In genomic region chr15:22256389-22257046, GRCh38 we compare ENCODE assay signal across 6 cellular contexts.
DNase-seq lines count a peak whose midpoint lies in the region; ATAC-seq and TF ChIP-seq lines count a peak whose summit lies in the region.
"Not testable (repeated sequence)": the region's sequence is repeated elsewhere in the genome, so short reads cannot be mapped to it uniquely, and the experiment has no call there.

No MANE protein-coding gene starts in this region.

- not testable (repeated sequence) for H3K27me3 ChIP-seq in CD4-positive, CD25-positive, alpha-beta regulatory T cell (ENCODE audit: control insufficient read depth, insufficient read depth, low read length); PC-3 (ENCODE audit: low read length); right lobe of liver

- not testable (repeated sequence) for DNase-seq in CD4-positive, CD25-positive, alpha-beta regulatory T cell; PC-3; immature natural killer cell
- peak; percentile 65 to 91 for DNase-seq in T47D (ENCODE audit: low read depth in 1 of 2, low spot score in 1 of 2)
- DNase-seq in right lobe of liver = peak; percentile 58 to 97 (median 89)
- DNase-seq in posterior vena cava (ENCODE audit: low spot score) = peak; percentile 79

- H3K9me2 ChIP-seq in PC-3 (replicated peaks; ENCODE audit: low read length) = not testable (repeated sequence)

- H3F3A ChIP-seq in PC-3 (ENCODE audit: low read length, unreplicated experiment) = not testable (repeated sequence)

- H4K20me1 ChIP-seq in PC-3 (ENCODE audit: low read length) = not testable (repeated sequence)

- not testable (repeated sequence) for ATAC-seq in CD4-positive, CD25-positive, alpha-beta regulatory T cell (ENCODE audit: low read depth in 2 of 2)
- peak; percentile 27 for ATAC-seq in PC-3
- peak; percentile 37 to 69 (median 58) for ATAC-seq in right lobe of liver

- H3K9ac ChIP-seq in PC-3 (ENCODE audit: low read length) = not testable (repeated sequence)

- H3K36me3 ChIP-seq in CD4-positive, CD25-positive, alpha-beta regulatory T cell (ENCODE audit: control insufficient read depth, insufficient read depth, low read length); PC-3 (ENCODE audit: low read depth, low read length); right lobe of liver: not testable (repeated sequence)

- peak overlapping the region in 2 of 3 donors; percentile 26 to 72 for H3K27ac Mint-ChIP-seq in CD4-positive, CD25-positive, alpha-beta regulatory T cell
- H3K27ac Mint-ChIP-seq in immature natural killer cell = not testable (repeated sequence)

- not testable (repeated sequence) for BruUV-seq in PC-3 (replicated peaks; lab: Mats Ljungman, UMichigan)

- not testable (repeated sequence) for H3K27me3 Mint-ChIP-seq in CD4-positive, CD25-positive, alpha-beta regulatory T cell
- peaks cover 2 to 14% (median 9%) of the 10 kb centered on the region in 3 donors for H3K27me3 Mint-ChIP-seq in immature natural killer cell (ENCODE audit: low read depth in 3 of 3)

- peaks cover 53% of the 10 kb centered on the region for H3K4me1 ChIP-seq in CD4-positive, CD25-positive, alpha-beta regulatory T cell (ENCODE audit: control insufficient read depth, insufficient read depth, low read length, poor library complexity, severe bottlenecking)
- H3K4me1 ChIP-seq in PC-3 (ENCODE audit: insufficient read depth, low read length) = not testable (repeated sequence)
- H3K4me1 ChIP-seq in right lobe of liver = peaks cover 0 to 51% (median 20%) of the 10 kb centered on the region in 4 donors

- TF ChIP-seq POLR2A in right lobe of liver (IDR thresholded peaks at IDR 0.05) = not testable (repeated sequence)

- not testable (repeated sequence) for H3K4me3 ChIP-seq in CD4-positive, CD25-positive, alpha-beta regulatory T cell (ENCODE audit: low read depth, low read length)
- H3K4me3 ChIP-seq in PC-3 (ENCODE audit: low read length) (peak overlapping the region; percentile 28; the same call in 1 of the 2 replicates), right lobe of liver (peak overlapping the region in 2 of 3 donors; percentile 19 to 50)

- not testable (repeated sequence) for H3K9me3 ChIP-seq in CD4-positive, CD25-positive, alpha-beta regulatory T cell (ENCODE audit: control insufficient read depth in 2 of 2, low read length in 2 of 2); right lobe of liver
- peaks cover 18% of the 10 kb centered on the region; the same call in 1 of the 2 replicates for H3K9me3 ChIP-seq in PC-3 (ENCODE audit: low read length)

- H3K4me1 Mint-ChIP-seq in CD4-positive, CD25-positive, alpha-beta regulatory T cell = peaks cover 23 to 73% (median 42%) of the 10 kb centered on the region in 4 donors
- peaks cover 55 to 79% of the 10 kb centered on the region in 2 donors for H3K4me1 Mint-ChIP-seq in immature natural killer cell

- POLR2A ChIA-PET in PC-3 (lab: Charles Lee; ENCODE audit: unreplicated experiment) = not testable (repeated sequence)

- peak overlapping the region; percentile 38; the same call in 1 of the 2 replicates for H2AFZ ChIP-seq in PC-3 (ENCODE audit: low read length)

- TF ChIP-seq CTCF in PC-3 (conservative IDR thresholded peaks at IDR 0.05; ENCODE audit: low read depth, low read length); right lobe of liver (IDR thresholded peaks at IDR 0.05): not testable (repeated sequence)

- in situ Hi-C loops in T47D (cut with HindIII; ENCODE audit: low pct_unique_long_range_greater_than_20kb, low sequenced_read_pairs) = not testable (repeated sequence)

- H3K36me3 Mint-ChIP-seq in CD4-positive, CD25-positive, alpha-beta regulatory T cell; immature natural killer cell: not testable (repeated sequence)

- not testable (repeated sequence) for H3K27ac ChIP-seq in CD4-positive, CD25-positive, alpha-beta regulatory T cell (ENCODE audit: insufficient read depth, low read length, poor library complexity, severe bottlenecking); PC-3 (ENCODE audit: low read length)
- H3K27ac ChIP-seq in right lobe of liver = peak overlapping the region in 2 of 3 donors; percentile 69 to 75

- peak overlapping the region in 2 of 4 donors; percentile 6 to 80 for H3K4me3 Mint-ChIP-seq in CD4-positive, CD25-positive, alpha-beta regulatory T cell
- H3K4me3 Mint-ChIP-seq in immature natural killer cell = peak overlapping the region in 4 of 5 donors; percentile 18 to 61 (median 40)

- intact Hi-C loops in PC-3 (cut with micrococcal nuclease); posterior vena cava (cut with DNase I): not testable (repeated sequence)
- intact Hi-C loops in right lobe of liver (cut with DNase I) = loop anchor here in 1 of 2 donors (10.0 kb wide), 1 partner anchor 1852 kb away; no protein-coding TSS in a partner anchor

- H3K4me2 ChIP-seq in PC-3 (ENCODE audit: low read length) = peak overlapping the region; percentile 10; the same call in 1 of the 2 replicates

- H3K9me3 Mint-ChIP-seq in CD4-positive, CD25-positive, alpha-beta regulatory T cell; immature natural killer cell: not testable (repeated sequence)

- CTCF ChIA-PET in PC-3 (lab: Charles Lee) = not testable (repeated sequence)

- WGBS in right lobe of liver (ENCODE audit: insufficient coverage, low coverage, low lambda C conversion rate, missing lambda C conversion rate) = 41% methylated on average over 9 of the region's 20 CpGs

- H3K79me2 ChIP-seq in PC-3 (ENCODE audit: low read length) = not testable (repeated sequence)
